In the genomic region with DNA sequence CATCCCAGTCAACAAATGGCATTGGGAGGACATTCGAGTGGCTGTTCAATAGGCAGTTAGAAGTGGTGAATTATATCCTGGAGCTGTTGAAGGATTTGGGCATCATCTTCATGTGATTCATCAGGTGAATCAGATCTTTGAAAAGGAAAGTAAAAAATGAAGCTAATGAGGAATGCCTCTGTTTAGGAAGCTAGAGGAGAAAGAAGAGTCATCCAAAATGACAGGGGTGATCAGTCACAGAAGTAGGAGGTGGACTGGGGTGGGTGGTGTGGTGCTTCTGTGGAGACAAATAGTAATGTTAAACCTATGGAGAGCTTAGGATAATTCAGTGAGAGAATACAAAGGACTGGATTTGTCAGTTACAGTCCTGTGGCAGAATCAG, we compare ENCODE assay signal across 8 cellular contexts. TPM values are rescaled to one million over a fixed set of nuclear protein-coding genes. Genes with fewer than 3 reads are reported as not detected.
DNase-seq lines count a peak whose midpoint lies in the region; ATAC-seq, FAIRE-seq and TF ChIP-seq lines count a peak whose summit lies in the region.
"Had no signal": no experiment of that assay in that cellular context is flagged by ENCODE, and none has a peak within 500 bp of the region (broad histone marks: within the 10 kb centered on the region; RNA-seq: fewer than 3 reads in every experiment).

No MANE protein-coding gene starts in this region.

- H3K27ac Mint-ChIP-seq in nephron progenitor cell = peak overlapping the region; percentile 73

- RAD21 ChIA-PET in GM12878 (lab: Charles Lee; ENCODE audit: unreplicated experiment) = interaction anchor here (0.7 to 3.4 kb wide), 9 partner anchors 17 to 276 kb away, joined by 3 to 56 read pairs (median 5); partner anchors contain the start of gene DIP2B

- FAIRE-seq in GM12878 (lab: Jason Lieb, UNC) = peak; percentile 35

- intact Hi-C loops in GM12878 (cut with micrococcal nuclease; ENCODE audit: unreplicated experiment) = no loop called here

- TF ChIP-seq POLR2A in GM12878 (IDR thresholded peaks at IDR 0.05; ENCODE audit: low read depth, low read length) = no peak

- no peaks in the 10 kb centered on the region for H3K9me3 Mint-ChIP-seq in nephron progenitor cell

- H2AFZ ChIP-seq in GM12878 (ENCODE audit: control insufficient read depth, low read depth, low read length) = no peak overlapping the region

- H3K36me3 Mint-ChIP-seq in nephron progenitor cell (ENCODE audit: low read depth) = peaks cover 21% of the 10 kb centered on the region

- BruUV-seq in GM12878 (replicated peaks; lab: Mats Ljungman, UMichigan) = no TSS peak

- H3K4me2 ChIP-seq in GM12878 (ENCODE audit: control insufficient read depth, insufficient read depth) = peak overlapping the region; percentile 80

- CTCF ChIA-PET in GM12878 (lab: Yijun Ruan, JAX) = interaction anchor here (0.5 to 2.2 kb wide), 10 partner anchors 8 to 101 kb away, joined by 3 to 8 read pairs (median 4); partner anchors contain the start of gene DIP2B

- no peaks in the 10 kb centered on the region for H3K27me3 Mint-ChIP-seq in nephron progenitor cell (ENCODE audit: low read depth, poor library complexity)

- TF ChIP-seq CTCF in GM12878 (IDR thresholded peaks at IDR 0.05 in 2 of 3, conservative IDR thresholded peaks at IDR 0.05 in 1 of 3; ENCODE audit: control insufficient read depth in 2 of 3, extremely low read depth in 1 of 3, insufficient read depth in 1 of 3, low read depth in 3 of 3, low read length in 3 of 3) (no peak), nephron progenitor cell (IDR thresholded peaks at IDR 0.05) (no peak)

- H4K20me1 ChIP-seq in GM12878 (ENCODE audit: control insufficient read depth, insufficient read depth) = no peaks in the 10 kb centered on the region

- POLR2A ChIA-PET in GM12878 (lab: Charles Lee) = interaction anchor here (0.5 to 2.7 kb wide), 7 partner anchors 12 to 43 kb away, joined by 3 to 11 read pairs (median 3); partner anchors contain the start of gene DIP2B

- peak overlapping the region; percentile 25; the same call in 1 of the 2 replicates for H3K9ac ChIP-seq in GM12878 (ENCODE audit: control insufficient read depth, insufficient read depth, low read length)

- DNase-seq in EH (ENCODE audit: low read depth) (peak; percentile 85), LHCN-M2 (ENCODE audit: low read depth) (peak; percentile 77), GM12878 (ENCODE audit: low read depth, low spot score) (no peak), nephron progenitor cell (no peak), SJCRH30 (no peak), SIG-M5 treated with dmso at 0.1 percent for 504 hours (lab: John Stamatoyannopoulos, UW; ENCODE audit: unreplicated experiment) (no peak)
- DNase-seq: NCI-H2227 treated with DMSO at 0.1 percent for 48 hours had no signal

- WGBS in GM12878 (ENCODE audit: insufficient coverage, insufficient replicate concordance, low lambda C conversion rate, missing lambda C conversion rate) = 94% methylated on average over 1 of the region's 1 CpG

- H3K4me1 ChIP-seq in GM12878 (ENCODE audit: control insufficient read depth, insufficient read depth, low read length) (peaks cover 33% of the 10 kb centered on the region), SJCRH30 (peaks cover 14% of the 10 kb centered on the region)

- H3K27me3 ChIP-seq in GM12878 (replicated peaks in 1 of 2; ENCODE audit: control insufficient read depth in 2 of 2, insufficient read depth in 2 of 2, low read length in 1 of 2) = no peaks in the 10 kb centered on the region
- H3K27me3 ChIP-seq in SJCRH30 = no peaks in the 10 kb centered on the region

- TF ChIP-seq EP300 in GM12878 (IDR thresholded peaks at IDR 0.05; ENCODE audit: borderline replicate concordance in 1 of 2, control insufficient read depth in 1 of 2, low read depth in 2 of 2, low read length in 2 of 2) = no peak

- H3K4me3 Mint-ChIP-seq in nephron progenitor cell = no peak overlapping the region

- ATAC-seq in GM12878 (0 out of 3 replicates have a peak, but pooled peaks have one; percentile 4), HG02981 (IDR thresholded peaks at IDR 0.05; ENCODE audit: unreplicated experiment) (no peak)

- TF ChIP-seq RAD21 in GM12878 (IDR thresholded peaks at IDR 0.05; ENCODE audit: insufficient read depth, low read depth, low read length) = no peak

- H3K27ac ChIP-seq in GM12878 (ENCODE audit: control insufficient read depth, insufficient read depth) (peak overlapping the region; percentile 64), SJCRH30 (no peak overlapping the region)

- peak overlapping the region; percentile 19; the same call in 1 of the 2 replicates for H3K4me3 ChIP-seq in GM12878
- H3K4me3 ChIP-seq in SJCRH30 = no peak overlapping the region

- H3K9me3 ChIP-seq in GM12878 (replicated peaks; ENCODE audit: control insufficient read depth, insufficient read depth, low read length) (no peaks in the 10 kb centered on the region), SJCRH30 (replicated peaks) (no peaks in the 10 kb centered on the region)

- H3K36me3 ChIP-seq in GM12878 (ENCODE audit: control insufficient read depth in 2 of 2, insufficient read depth in 2 of 2, low read length in 1 of 2) (0 out of 4 replicates have a peak, but pooled peaks cover 0 to 3% of the 10 kb centered on the region in 2 experiments), SJCRH30 (peaks cover 2% of the 10 kb centered on the region; the same call in 1 of the 2 replicates)

- peaks cover 68% of the 10 kb centered on the region for H3K79me2 ChIP-seq in GM12878 (ENCODE audit: control insufficient read depth, insufficient read depth, low read length)

- SMC1A ChIA-PET in GM12878 (lab: Charles Lee; ENCODE audit: uncharacterized antibody, unreplicated experiment) = interaction anchor here (0.6 to 7.6 kb wide), 21 partner anchors 10 to 473 kb away, joined by 3 to 94 read pairs (median 4); partner anchors contain the start of gene COX14

- in situ Hi-C loops in GM12878 (cut with MboI) = no loop called here

- peaks cover 7% of the 10 kb centered on the region for H3K4me1 Mint-ChIP-seq in nephron progenitor cell

TF ChIP-seq in GM12878, 131 proteins besides CTCF, POLR2A, EP300 and RAD21:
- TF ChIP-seq TCF3 (IDR thresholded peaks at IDR 0.05; ENCODE audit: borderline replicate concordance, insufficient read depth, low read depth, low read length) = no peak
- no peak for TF ChIP-seq JUNB (IDR thresholded peaks at IDR 0.05)
- TF ChIP-seq E2F4 (IDR thresholded peaks at IDR 0.05; ENCODE audit: low read depth, low read length) = no peak

RNA-seq across cellular contexts. Expression of gene DIP2B, which starts 32.7 kb away (rescaled TPM):
- 15.1 and 19.0 TPM in 2 replicates for total RNA-seq in LHCN-M2 (2014; rRNA removed)
- polyA plus RNA-seq in LHCN-M2 (2012) = 4.1 TPM
- 77.3 and 79.8 TPM in 2 replicates for total RNA-seq in GM12878 (2013; cell fraction: nucleolus; rRNA removed)
- 18.2 and 19.1 TPM in 2 replicates for total RNA-seq in GM12878 (2014; rRNA removed)
- 22.2 and 22.3 TPM in 2 replicates for total RNA-seq in GM12878 (2014; rRNA removed; fragmentation: Illumina TruSeq; extraction: Trizol)
- 28.5 and 30.0 TPM in 2 replicates for total RNA-seq in GM12878 (2021)
- polyA plus RNA-seq in GM12878 (2011; ENCODE audit: low read depth) = 9.3 TPM
- polyA plus RNA-seq in GM12878 (2011; rRNA removed) = 20.7 and 22.2 TPM in 2 replicates
- polyA plus RNA-seq in GM12878 (2011; cell fraction: cytosol; rRNA removed) = 16.0 and 17.4 TPM in 2 replicates
- polyA plus RNA-seq in GM12878 (2011; cell fraction: nucleus; rRNA removed) = 20.7 and 21.0 TPM in 2 replicates
- 10.0 and 14.7 TPM in 2 replicates for polyA plus RNA-seq in GM12878 (2012)
- 24.4 and 27.1 TPM in 2 replicates for polyA plus RNA-seq in GM12878 (2014; fragmentation: Illumina TruSeq; extraction: Trizol)
- polyA plus RNA-seq in GM12878 (2014; fragmentation: Nextera tagmentation; extraction: Ambion mirVana) = 1 to 10 TPM; 4.5 to 4.6 TPM
- polyA plus RNA-seq in GM12878 (2014; rRNA removed) = 16.5 and 18.3 TPM in 2 replicates
- 10 to 100 TPM; 14.3 to 19.0 TPM for polyA plus RNA-seq in GM12878 (2016; fragmentation: Nextera tagmentation; extraction: Ambion mirVana)
- 53.0 and 57.6 TPM in 2 replicates for polyA minus RNA-seq in GM12878 (2011; rRNA and poly(A)+ RNA removed)
- 14.8 and 17.8 TPM in 2 replicates for polyA minus RNA-seq in GM12878 (2011; cell fraction: cytosol; rRNA and poly(A)+ RNA removed)
- polyA minus RNA-seq in GM12878 (2011; cell fraction: nucleus; rRNA and poly(A)+ RNA removed) = 18.7 and 25.4 TPM in 2 replicates
- total RNA-seq in SJCRH30 (2014; rRNA removed; shearing (Covaris generic)) = 36.9 and 37.1 TPM in 2 replicates

Comparison
In these comparisons a context has a peak if more than half of its experiments do, and no peak if none do; other contexts are left out.
1. DNase-seq: peak in EH (single experiment) and LHCN-M2 (single experiment); none in GM12878 (single experiment), nephron progenitor cell (single experiment), SJCRH30 (0 of 2) and SIG-M5 treated with dmso at 0.1 percent for 504 hours (single experiment).